1 cellular context compared by ENCODE assay signal in genomic region chr17:42964161-42964932, GRCh38.
TF ChIP-seq lines count a peak whose summit lies in the region.

Gene AARSD1, minus strand, starts transcription at chr17:42964454. Its CDS starts 14 bp downstream, at chr17:42964440.

TF ChIP-seq in SK-N-SH, 30 proteins besides CTCF, POLR2A, EP300 and RAD21 (continued from another document):
- TF ChIP-seq, protein P1, sequence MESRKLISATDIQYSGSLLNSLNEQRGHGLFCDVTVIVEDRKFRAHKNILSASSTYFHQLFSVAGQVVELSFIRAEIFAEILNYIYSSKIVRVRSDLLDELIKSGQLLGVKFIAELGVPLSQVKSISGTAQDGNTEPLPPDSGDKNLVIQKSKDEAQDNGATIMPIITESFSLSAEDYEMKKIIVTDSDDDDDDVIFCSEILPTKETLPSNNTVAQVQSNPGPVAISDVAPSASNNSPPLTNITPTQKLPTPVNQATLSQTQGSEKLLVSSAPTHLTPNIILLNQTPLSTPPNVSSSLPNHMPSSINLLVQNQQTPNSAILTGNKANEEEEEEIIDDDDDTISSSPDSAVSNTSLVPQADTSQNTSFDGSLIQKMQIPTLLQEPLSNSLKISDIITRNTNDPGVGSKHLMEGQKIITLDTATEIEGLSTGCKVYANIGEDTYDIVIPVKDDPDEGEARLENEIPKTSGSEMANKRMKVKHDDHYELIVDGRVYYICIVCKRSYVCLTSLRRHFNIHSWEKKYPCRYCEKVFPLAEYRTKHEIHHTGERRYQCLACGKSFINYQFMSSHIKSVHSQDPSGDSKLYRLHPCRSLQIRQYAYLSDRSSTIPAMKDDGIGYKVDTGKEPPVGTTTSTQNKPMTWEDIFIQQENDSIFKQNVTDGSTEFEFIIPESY (IDR thresholded peaks at IDR 0.05; ENCODE audit: borderline replicate concordance, low read depth), result no peak
- peak; percentile 99 for TF ChIP-seq MXI1 (IDR thresholded peaks at IDR 0.05; ENCODE audit: low read depth, low read length)
- TF ChIP-seq, protein P2, sequence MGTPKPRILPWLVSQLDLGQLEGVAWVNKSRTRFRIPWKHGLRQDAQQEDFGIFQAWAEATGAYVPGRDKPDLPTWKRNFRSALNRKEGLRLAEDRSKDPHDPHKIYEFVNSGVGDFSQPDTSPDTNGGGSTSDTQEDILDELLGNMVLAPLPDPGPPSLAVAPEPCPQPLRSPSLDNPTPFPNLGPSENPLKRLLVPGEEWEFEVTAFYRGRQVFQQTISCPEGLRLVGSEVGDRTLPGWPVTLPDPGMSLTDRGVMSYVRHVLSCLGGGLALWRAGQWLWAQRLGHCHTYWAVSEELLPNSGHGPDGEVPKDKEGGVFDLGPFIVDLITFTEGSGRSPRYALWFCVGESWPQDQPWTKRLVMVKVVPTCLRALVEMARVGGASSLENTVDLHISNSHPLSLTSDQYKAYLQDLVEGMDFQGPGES (IDR thresholded peaks at IDR 0.05; ENCODE audit: low read depth, low read length), result no peak
- peak; percentile 95 for TF ChIP-seq SIN3A (IDR thresholded peaks at IDR 0.05; ENCODE audit: borderline replicate concordance, low read depth, low read length)
- no peak for TF ChIP-seq ELF1 (IDR thresholded peaks at IDR 0.05)
- TF ChIP-seq USF1 (IDR thresholded peaks at IDR 0.05; ENCODE audit: borderline replicate concordance, low read depth), result no peak
- no peak for TF ChIP-seq JUND (IDR thresholded peaks at IDR 0.05)
- peak; percentile 88 for TF ChIP-seq NRF1 (IDR thresholded peaks at IDR 0.05; ENCODE audit: low read depth, low read length)
- TF ChIP-seq NFIC (IDR thresholded peaks at IDR 0.05; ENCODE audit: borderline replicate concordance), result no peak
- no peak for TF ChIP-seq FOXM1 (IDR thresholded peaks at IDR 0.05; ENCODE audit: low read depth)
- TF ChIP-seq TEAD4 (IDR thresholded peaks at IDR 0.05; ENCODE audit: borderline replicate concordance, insufficient read depth), result no peak
- TF ChIP-seq RCOR1 (IDR thresholded peaks at IDR 0.05; ENCODE audit: low read length), result no peak
- no peak for TF ChIP-seq CHD2 (IDR thresholded peaks at IDR 0.05; ENCODE audit: low read length, partially characterized antibody)
- TF ChIP-seq FOXJ3 (CRISPR knock-in tag; IDR thresholded peaks at IDR 0.05), result no peak; the same call in 1 of the 2 replicates
- no peak for TF ChIP-seq MEF2A (IDR thresholded peaks at IDR 0.05; ENCODE audit: borderline replicate concordance, low read depth)
- TF ChIP-seq GATA2 (CRISPR knock-in tag; IDR thresholded peaks at IDR 0.05), result no peak
- no peak for TF ChIP-seq EZH2phosphoT487 (IDR thresholded peaks at IDR 0.05; ENCODE audit: borderline replicate concordance, low read depth)
